Comparison of ENCODE assay signal across 22 cellular contexts in genomic region chr7:5403442-5403841, GRCh38.
"Had no signal": no experiment of that assay in that cellular context is flagged by ENCODE, and none has a peak within 500 bp of the region (broad histone marks: within the 10 kb centered on the region; RNA-seq: fewer than 3 reads in every experiment).

No MANE protein-coding gene starts in this region.

- H3K36me3 Mint-ChIP-seq: naive thymus-derived CD4-positive, alpha-beta T cell; natural killer cell treated with Interleukin-12 subunit alpha and Interleukin-12 subunit beta and Interleukin-15 and Interleukin-18, amount 100 ng/mL, for 72 hours had no signal

- H3K27me3 ChIP-seq: ovary, right atrium auricular region, spleen, suprapubic skin, tibial nerve, upper lobe of left lung, vagina had no signal

- H3K4me3 Mint-ChIP-seq: naive thymus-derived CD4-positive, alpha-beta T cell; natural killer cell treated with Interleukin-12 subunit alpha and Interleukin-12 subunit beta and Interleukin-15 and Interleukin-18, amount 100 ng/mL, for 72 hours; stimulated activated effector memory CD8-positive, alpha-beta T cell treated with anti-CD3 and anti-CD28 coated beads, Interleukin-12 subunit alpha, Interleukin-12 subunit beta, amount 100 ng/mL, for 72 hours; stimulated activated naive CD8-positive, alpha-beta T cell treated with anti-CD3 and anti-CD28 coated beads, Interleukin-15, Interleukin-2, amounts not matched to agents 100 ng/mL and 50 ng/mL, for 24 hours had no signal

- H3K4me3 ChIP-seq: left ventricle myocardium inferior, lung, mucosa of descending colon, ovary, right atrium auricular region, spleen, suprapubic skin, tibial nerve, upper lobe of left lung, vagina had no signal

- H3K27ac Mint-ChIP-seq: natural killer cell treated with Interleukin-12 subunit alpha and Interleukin-12 subunit beta and Interleukin-15 and Interleukin-18, amount 100 ng/mL, for 72 hours; progenitor cell of endocrine pancreas; stimulated activated effector memory CD8-positive, alpha-beta T cell treated with anti-CD3 and anti-CD28 coated beads, Interleukin-12 subunit alpha, Interleukin-12 subunit beta, amount 100 ng/mL, for 72 hours; stimulated activated naive CD8-positive, alpha-beta T cell treated with anti-CD3 and anti-CD28 coated beads, Interleukin-15, Interleukin-2, amounts not matched to agents 100 ng/mL and 50 ng/mL, for 24 hours had no signal

- H3K4me1 Mint-ChIP-seq: stimulated activated effector memory CD8-positive, alpha-beta T cell treated with anti-CD3 and anti-CD28 coated beads, Interleukin-12 subunit alpha, Interleukin-12 subunit beta, amount 100 ng/mL, for 72 hours had no signal

- DNase-seq: hypothalamus; islet precursor cell; left ventricle myocardium inferior; midbrain; mucosa of descending colon; naive thymus-derived CD4-positive, alpha-beta T cell; ovary; small intestine; spleen; stimulated activated CD4-positive, alpha-beta T cell treated with anti-CD3 and anti-CD28 coated beads, Interleukin-4, amount 100 ng/mL, for 24 hours; stimulated activated naive CD4-positive, alpha-beta T cell; upper lobe of left lung had no signal

- H3K27ac ChIP-seq: left ventricle myocardium inferior, right atrium auricular region, spleen, suprapubic skin, upper lobe of left lung, vagina had no signal

- H3K9me3 ChIP-seq: left ventricle myocardium inferior, mucosa of descending colon, ovary, right atrium auricular region, spleen, suprapubic skin, tibial nerve, upper lobe of left lung, vagina had no signal

- H3K9me3 Mint-ChIP-seq: natural killer cell treated with Interleukin-12 subunit alpha and Interleukin-12 subunit beta and Interleukin-15 and Interleukin-18, amount 100 ng/mL, for 72 hours; stimulated activated effector memory CD8-positive, alpha-beta T cell treated with anti-CD3 and anti-CD28 coated beads, Interleukin-12 subunit alpha, Interleukin-12 subunit beta, amount 100 ng/mL, for 72 hours; stimulated activated naive CD8-positive, alpha-beta T cell treated with anti-CD3 and anti-CD28 coated beads, Interleukin-15, Interleukin-2, amounts not matched to agents 100 ng/mL and 50 ng/mL, for 24 hours had no signal

- H3K27me3 Mint-ChIP-seq: progenitor cell of endocrine pancreas had no signal

- ATAC-seq: mucosa of descending colon; naive thymus-derived CD4-positive, alpha-beta T cell; natural killer cell treated with Interleukin-12 subunit alpha and Interleukin-12 subunit beta and Interleukin-15 and Interleukin-18, amount 100 ng/mL, for 72 hours; sciatic nerve; stimulated activated effector memory CD8-positive, alpha-beta T cell treated with anti-CD3 and anti-CD28 coated beads, Interleukin-12 subunit alpha, Interleukin-12 subunit beta, amount 100 ng/mL, for 72 hours had no signal

- H3K36me3 ChIP-seq: ovary, right atrium auricular region, vagina had no signal
